Comparison of ENCODE assay signal across 8 cellular contexts in genomic region chrX:85003655-85004244, GRCh38. TPM values are rescaled to one million over a fixed set of nuclear protein-coding genes. Genes with fewer than 3 reads are reported as not detected.
DNase-seq lines count a peak whose midpoint lies in the region; TF ChIP-seq lines count a peak whose summit lies in the region.

Gene APOOL (plus strand): TSS chrX:85003877. CDS start chrX:85003913, 36 bp downstream.

- H3K27me3 ChIP-seq in suprapubic skin, result no peaks in the 10 kb centered on the region

- H3K27me3 Mint-ChIP-seq in activated naive CD4-positive, alpha-beta T cell treated with anti-CD3 and anti-CD28 coated beads for 36 hours (ENCODE audit: low read depth), result no peaks in the 10 kb centered on the region

- intact Hi-C loops in activated naive CD4-positive, alpha-beta T cell treated with anti-CD3 and anti-CD28 coated beads for 36 hours (cut with micrococcal nuclease), result loop anchor here (1.0 to 2.0 kb wide), 2 partner anchors 49 to 1043 kb away; partner anchors contain the start of gene CHM

- CTCF ChIA-PET in HEK293 (lab: Yijun Ruan, JAX), result no interaction called here
- CTCF ChIA-PET in activated naive CD4-positive, alpha-beta T cell treated with anti-CD3 and anti-CD28 coated beads for 36 hours (lab: Charles Lee), result no interaction called here

- no peak for TF ChIP-seq EP300 in suprapubic skin (IDR thresholded peaks at IDR 0.05)

- H3K4me1 ChIP-seq in HEK293 (ENCODE audit: control insufficient read depth, insufficient read depth, low read length), result no peaks in the 10 kb centered on the region
- peaks cover 7% of the 10 kb centered on the region for H3K4me1 ChIP-seq in suprapubic skin

- TF ChIP-seq CTCF in HEK293 (tag by site-specific recombination; IDR thresholded peaks at IDR 0.05) (no peak), suprapubic skin (IDR thresholded peaks at IDR 0.05) (no peak)

- no peaks in the 10 kb centered on the region for H3K36me3 ChIP-seq in HEK293 (ENCODE audit: control insufficient read depth in 2 of 2, insufficient read depth in 1 of 2, low read length in 2 of 2)
- no peaks in the 10 kb centered on the region for H3K36me3 ChIP-seq in suprapubic skin

- 46% methylated on average over 23 of the region's 24 CpGs for WGBS in suprapubic skin

- H3K9me3 ChIP-seq in HEK293 (ENCODE audit: control insufficient read depth, insufficient read depth, low read depth, low read length), result no peaks in the 10 kb centered on the region; the same call in 1 of the 2 replicates
- no peaks in the 10 kb centered on the region for H3K9me3 ChIP-seq in suprapubic skin

- DNase-seq in GDM1 (lab: John Stamatoyannopoulos, UW), result peak; percentile 70
- peak; percentile 81 for DNase-seq in MV-4-11 (lab: John Stamatoyannopoulos, UW)
- peak; percentile 85 for DNase-seq in SK-N-DZ (ENCODE audit: low spot score)
- DNase-seq in activated naive CD4-positive, alpha-beta T cell treated with anti-CD3 and anti-CD28 coated beads for 36 hours, result peak; percentile 88
- DNase-seq in glomerular endothelial cell (ENCODE audit: extremely low read depth, low read depth, low spot score), result peak; percentile 58
- peak; percentile 79 for DNase-seq in occipital lobe (lab: John Stamatoyannopoulos, UW)
- peak; percentile 83 to 87 for DNase-seq in suprapubic skin (ENCODE audit: low spot score in 2 of 2)

- H3K27ac Mint-ChIP-seq in activated naive CD4-positive, alpha-beta T cell treated with anti-CD3 and anti-CD28 coated beads for 36 hours, result peak within 1 kb of the TSS; percentile 71

- POLR2A ChIA-PET in HEK293 (lab: Yijun Ruan, JAX), result no interaction called here

- H3K4me3 ChIP-seq in HEK293 (ENCODE audit: low read depth, low read length) (peak within 1 kb of the TSS; percentile 56), suprapubic skin (peak within 1 kb of the TSS; percentile 65)

- H3K4me1 Mint-ChIP-seq in activated naive CD4-positive, alpha-beta T cell treated with anti-CD3 and anti-CD28 coated beads for 36 hours (ENCODE audit: low read depth), result peaks cover 14% of the 10 kb centered on the region

- peaks cover 3% of the 10 kb centered on the region for H3K36me3 Mint-ChIP-seq in activated naive CD4-positive, alpha-beta T cell treated with anti-CD3 and anti-CD28 coated beads for 36 hours (ENCODE audit: low read depth)

- H3K27ac ChIP-seq in HEK293 (ENCODE audit: extremely low read depth, low read depth, low read length) (no peak within 1 kb of the TSS; the same call in 1 of the 2 replicates), suprapubic skin (peak within 1 kb of the TSS; percentile 62)

- H3K4me3 Mint-ChIP-seq in activated naive CD4-positive, alpha-beta T cell treated with anti-CD3 and anti-CD28 coated beads for 36 hours, result peak within 1 kb of the TSS; percentile 84

- no peak for TF ChIP-seq POLR2A in suprapubic skin (IDR thresholded peaks at IDR 0.05)

- no peaks in the 10 kb centered on the region for H3K9me3 Mint-ChIP-seq in activated naive CD4-positive, alpha-beta T cell treated with anti-CD3 and anti-CD28 coated beads for 36 hours

TF ChIP-seq in HEK293, 187 proteins besides CTCF, POLR2A, EP300 and RAD21 (continues in another document):
- TF ChIP-seq ZNF280D (tag by site-specific recombination; IDR thresholded peaks at IDR 0.05) (0 out of 2 replicates have a peak, but pooled peaks have one; percentile 50), ZFP69B (tag by site-specific recombination; IDR thresholded peaks at IDR 0.05) (no peak), FEZF1 (tag by site-specific recombination; IDR thresholded peaks at IDR 0.05) (peak; percentile 28; the same call in 1 of the 2 replicates), ZNF639 (tag by site-specific recombination; IDR thresholded peaks at IDR 0.05) (no peak), ZNF529 (tag by site-specific recombination; IDR thresholded peaks at IDR 0.05; ENCODE audit: insufficient replicate concordance) (no peak), SP2 (tag by site-specific recombination; IDR thresholded peaks at IDR 0.05) (peak; percentile 64), ZBTB48 (tag by site-specific recombination; IDR thresholded peaks at IDR 0.05) (no peak), REST (tag by site-specific recombination; IDR thresholded peaks at IDR 0.05) (no peak), ZBTB26 (tag by site-specific recombination; optimal IDR thresholded peaks at IDR 0.05) (no peak), HOXD13 (CRISPR knock-in tag; IDR thresholded peaks at IDR 0.05; ENCODE audit: borderline replicate concordance) (no peak)

RNA-seq across cellular contexts. Expression of gene APOOL, which starts in this region (rescaled TPM):
- polyA plus RNA-seq in SK-N-DZ (2014; cell fraction: cytosol; rRNA removed), result 6.3 and 8.0 TPM in 2 replicates
- 4.2 and 5.7 TPM in 2 replicates for polyA plus RNA-seq in SK-N-DZ (2014; cell fraction: nucleus; rRNA removed)
- total RNA-seq in activated naive CD4-positive, alpha-beta T cell treated with anti-CD3 and anti-CD28 coated beads for 36 hours, result 10 to 100 TPM; 23.3 to 24.1 TPM
- 8.7 and 9.3 TPM in 2 replicates for total RNA-seq in glomerular endothelial cell
- total RNA-seq in occipital lobe, result 7.0 TPM
- total RNA-seq in suprapubic skin, result 10 to 100 TPM; 13.0 to 15.2 (median 14.0) TPM
